In genomic region chr7:107958764-107959526, GRCh38 we compare ENCODE assay signal across 11 cellular contexts. TPM values are rescaled to one million over a fixed set of nuclear protein-coding genes. Genes with fewer than 3 reads are reported as not detected.
DNase-seq lines count a peak whose midpoint lies in the region; ATAC-seq and TF ChIP-seq lines count a peak whose summit lies in the region.
"Had no signal": no experiment of that assay in that cellular context is flagged by ENCODE, and none has a peak within 500 bp of the region (broad histone marks: within the 10 kb centered on the region; RNA-seq: fewer than 3 reads in every experiment).

No MANE protein-coding gene starts in this region.

- H2AK5ac ChIP-seq in IMR-90 (ENCODE audit: low read depth, low read length) = no peak overlapping the region

- H3K79me1 ChIP-seq in IMR-90 (ENCODE audit: low read depth in 1 of 2, low read length in 2 of 2) = peaks cover 0 to 35% of the 10 kb centered on the region in 2 experiments; a peak in 3 of 4 replicates

- H2BK20ac ChIP-seq in IMR-90 (ENCODE audit: low read depth, low read length) = no peak overlapping the region

- H4K91ac ChIP-seq in IMR-90 (ENCODE audit: insufficient read depth, low read depth, low read length) = no peak overlapping the region

- in situ Hi-C loops in IMR-90 (cut with MboI; ENCODE audit: low sequenced_read_pairs) = no loop called here

- TF ChIP-seq POLR2A in IMR-90 (IDR thresholded peaks at IDR 0.05; ENCODE audit: low read depth, low read length) = no peak
- TF ChIP-seq POLR2A in breast epithelium (IDR thresholded peaks at IDR 0.05) = no peak
- TF ChIP-seq POLR2A in erythroblast (IDR thresholded peaks at IDR 0.05; ENCODE audit: low read length) = no peak

- H2BK15ac ChIP-seq in IMR-90 (ENCODE audit: low read depth, low read length) = no peak overlapping the region

- no TSS peak for BruUV-seq in IMR-90 (replicated peaks; lab: Mats Ljungman, UMichigan)

- dilution Hi-C loops in IMR-90 (cut with HindIII; ENCODE audit: low sequenced_read_pairs, unreplicated experiment) = no loop called here

- H3K9ac ChIP-seq in IMR-90 (ENCODE audit: low read depth, low read length) = no peak overlapping the region
- H3K9ac ChIP-seq in smooth muscle cell (ENCODE audit: low read depth) = no peak overlapping the region

- TF ChIP-seq CTCF in IMR-90 (conservative IDR thresholded peaks at IDR 0.05; ENCODE audit: low read depth, low read length) (no peak), breast epithelium (IDR thresholded peaks at IDR 0.05) (no peak), left lung (IDR thresholded peaks at IDR 0.05) (no peak), smooth muscle cell (IDR thresholded peaks at IDR 0.05; ENCODE audit: borderline replicate concordance, insufficient read depth, poor library complexity, severe bottlenecking) (no peak)

- intact Hi-C loops in IMR-90 (cut with micrococcal nuclease) (no loop called here), breast epithelium (cut with DNase I; ENCODE audit: low total_unique reads) (no loop called here), left lung (cut with DNase I) (no loop called here)

- H3K14ac ChIP-seq in IMR-90 (replicated peaks; ENCODE audit: low read depth, low read length) = no peak overlapping the region; the same call in 1 of the 2 replicates

- no peak overlapping the region for H4K5ac ChIP-seq in IMR-90 (ENCODE audit: low read depth, low read length)

- H2AFZ ChIP-seq in IMR-90 (replicated peaks; ENCODE audit: low read length, poor library complexity) (peak overlapping the region; percentile 24), smooth muscle cell (ENCODE audit: low read depth) (no peak overlapping the region)

- H3K4me3 ChIP-seq in IMR-90 (ENCODE audit: insufficient read depth, low read depth, low read length) = no peak overlapping the region
- no peak overlapping the region for H3K4me3 ChIP-seq in breast epithelium
- no peak overlapping the region for H3K4me3 ChIP-seq in left lung
- H3K4me3 ChIP-seq in thymus (ENCODE audit: low read length) = no peak overlapping the region
- no peak overlapping the region for H3K4me3 ChIP-seq in smooth muscle cell

- H4K8ac ChIP-seq in IMR-90 (ENCODE audit: low read depth in 2 of 2, low read length in 2 of 2) = no peak overlapping the region

- H2BK5ac ChIP-seq in IMR-90 (ENCODE audit: low read depth, low read length, poor library complexity, severe bottlenecking) = no peak overlapping the region

- H3F3A ChIP-seq in smooth muscle cell (ENCODE audit: low read depth) = peaks cover 14% of the 10 kb centered on the region

- H3K23ac ChIP-seq in IMR-90 (ENCODE audit: low read depth, low read length) = no peak overlapping the region; the same call in 1 of the 2 replicates

- TF ChIP-seq RAD21 in IMR-90 (IDR thresholded peaks at IDR 0.05; ENCODE audit: low read length) = no peak

- H3K36me3 ChIP-seq in IMR-90 (ENCODE audit: control insufficient read depth, insufficient read depth, low read length) (peaks cover 66% of the 10 kb centered on the region), breast epithelium (no peaks in the 10 kb centered on the region), left lung (peaks cover 0 to 48% of the 10 kb centered on the region in 2 donors), thymus (ENCODE audit: control insufficient read depth, insufficient read depth) (no peaks in the 10 kb centered on the region), smooth muscle cell (ENCODE audit: low read depth) (peaks cover 55% of the 10 kb centered on the region)

- H3K4me2 ChIP-seq in IMR-90 (ENCODE audit: low read depth, low read length) (no peak overlapping the region), smooth muscle cell (no peak overlapping the region)

- no peak overlapping the region for H2BK120ac ChIP-seq in IMR-90 (ENCODE audit: low read depth, low read length)

- POLR2A ChIA-PET in IMR-90 (lab: Charles Lee; ENCODE audit: unreplicated experiment) = interaction anchor here (0.5 kb wide), 1 partner anchor 172 kb away, joined by 3 read pairs; the partner anchor contains the start of gene LAMB4

- H3K79me2 ChIP-seq in smooth muscle cell (ENCODE audit: low read depth) = peaks cover 12% of the 10 kb centered on the region

- H3K4ac ChIP-seq in IMR-90 (ENCODE audit: low read depth, low read length) = peak overlapping the region; percentile 5; the same call in 1 of the 2 replicates

- DNase-seq in IMR-90 = peak; percentile 90
- no peak for DNase-seq in breast epithelium (ENCODE audit: low spot score in 2 of 2)
- no peak for DNase-seq in left lung
- DNase-seq in stimulated activated CD8-positive, alpha-beta memory T cell treated with anti-CD3 and anti-CD28 coated beads, Interleukin-4, amount 100 ng/mL, for 48 hours = no peak
- no peak for DNase-seq in erythroblast (lab: John Stamatoyannopoulos, UW)
- no peak for DNase-seq in smooth muscle cell (lab: John Stamatoyannopoulos, UW; ENCODE audit: unreplicated experiment)
- DNase-seq: activated effector memory CD4-positive, alpha-beta T cell treated with anti-CD3 and anti-CD28 coated beads, Interleukin-2, amount 50 U/mL, for 16 hours; retina; WERI-Rb-1 had no signal

- H3K27ac ChIP-seq in IMR-90 (ENCODE audit: insufficient read depth, low read length) = peak overlapping the region; percentile 10; the same call in 1 of the 2 replicates
- peak overlapping the region; percentile 52 to 78 for H3K27ac ChIP-seq in breast epithelium
- H3K27ac ChIP-seq in left lung = peak overlapping the region in 1 of 2 donors; percentile 62
- H3K27ac ChIP-seq in thymus (ENCODE audit: low read depth) = peak overlapping the region; percentile 66
- no peak overlapping the region for H3K27ac ChIP-seq in smooth muscle cell (ENCODE audit: low read depth)
- H3K27ac ChIP-seq: WERI-Rb-1 had no signal

- H3K9me3 ChIP-seq in IMR-90 (ENCODE audit: control insufficient read depth, insufficient read depth, low read length) (no peaks in the 10 kb centered on the region), breast epithelium (no peaks in the 10 kb centered on the region), left lung (no peaks in the 10 kb centered on the region), thymus (ENCODE audit: control insufficient read depth) (no peaks in the 10 kb centered on the region), smooth muscle cell (replicated peaks; ENCODE audit: low read depth) (no peaks in the 10 kb centered on the region)

- no peak overlapping the region for H3K18ac ChIP-seq in IMR-90 (ENCODE audit: low read depth, low read length)

- peaks cover 15% of the 10 kb centered on the region for H3K9me1 ChIP-seq in IMR-90 (ENCODE audit: insufficient read depth, low read length)

- H3K56ac ChIP-seq in IMR-90 (ENCODE audit: extremely low read depth, insufficient read depth, low read length) = no peak overlapping the region

- CTCF ChIA-PET in IMR-90 (lab: Yijun Ruan, JAX) = interaction anchor here (1.1 kb wide), 1 partner anchor 187 kb away, joined by 3 read pairs; no protein-coding TSS in a partner anchor

- H2AK9ac ChIP-seq in IMR-90 (replicated peaks; ENCODE audit: low read depth, low read length, poor library complexity) = peak overlapping the region; percentile 31

- ATAC-seq in IMR-90 (ENCODE audit: low read depth) (peak; percentile 86), left lung (peak; percentile 80), GM21381 (IDR thresholded peaks at IDR 0.05; ENCODE audit: unreplicated experiment) (no peak)

- no peaks in the 10 kb centered on the region for H3K27me3 ChIP-seq in IMR-90 (ENCODE audit: control insufficient read depth, insufficient read depth, low read length)
- no peaks in the 10 kb centered on the region for H3K27me3 ChIP-seq in breast epithelium
- no peaks in the 10 kb centered on the region for H3K27me3 ChIP-seq in left lung
- H3K27me3 ChIP-seq in thymus (ENCODE audit: control insufficient read depth, insufficient read depth) = no peaks in the 10 kb centered on the region
- H3K27me3 ChIP-seq in smooth muscle cell (ENCODE audit: low read depth) = no peaks in the 10 kb centered on the region

- WGBS in IMR-90 (ENCODE audit: extremely low coverage in 2 of 2, insufficient read length in 1 of 2), 2 experiments = 61% methylated on average over 7 of the region's 14 CpGs; no CpG with 5 or more reads in 1 of the 2 experiments
- WGBS in thymus = 90% methylated on average over 14 of the region's 14 CpGs
- WGBS in smooth muscle cell (ENCODE audit: low lambda C conversion rate) = 60% methylated on average over 14 of the region's 14 CpGs

- H3K4me1 ChIP-seq in IMR-90 (ENCODE audit: control insufficient read depth, insufficient read depth, low read length) (peaks cover 7% of the 10 kb centered on the region), breast epithelium (no peaks in the 10 kb centered on the region), left lung (peaks cover 0 to 3% of the 10 kb centered on the region in 2 donors), thymus (ENCODE audit: control insufficient read depth, insufficient read depth, low read length) (no peaks in the 10 kb centered on the region), smooth muscle cell (ENCODE audit: low read depth) (no peaks in the 10 kb centered on the region)

- peaks cover 20% of the 10 kb centered on the region for H4K20me1 ChIP-seq in IMR-90 (ENCODE audit: insufficient read depth, low read length)
- peaks cover 38% of the 10 kb centered on the region for H4K20me1 ChIP-seq in smooth muscle cell (ENCODE audit: low read depth)

TF ChIP-seq in IMR-90, 13 proteins besides CTCF, POLR2A, EP300 and RAD21:
- TF ChIP-seq MAFK (IDR thresholded peaks at IDR 0.05; ENCODE audit: low read depth, low read length) = peak; percentile 97
- no peak for TF ChIP-seq NFE2L2 (IDR thresholded peaks at IDR 0.05; ENCODE audit: low read depth, low read length)
- peak; percentile 91 for TF ChIP-seq CEBPB (IDR thresholded peaks at IDR 0.05; ENCODE audit: low read depth, low read length)
- peak; percentile 14; the same call in 1 of the 2 replicates for TF ChIP-seq FOS (IDR thresholded peaks at IDR 0.05; ENCODE audit: low read depth, low read length)
- no peak for TF ChIP-seq MXI1 (IDR thresholded peaks at IDR 0.05; ENCODE audit: borderline replicate concordance, low read depth, low read length)

RNA-seq across cellular contexts. Expression of gene LAMB1, which starts 44.0 kb away (rescaled TPM):
- total RNA-seq in IMR-90 (2012; rRNA removed) (117 TPM in 2 replicates), breast epithelium (100 to 1,000 TPM; 115 to 324 (median 300) TPM), left lung (100 to 1,000 TPM; 175 to 187 TPM), smooth muscle cell (244 and 306 TPM in 2 replicates)
- polyA plus RNA-seq in IMR-90 (2012; rRNA removed) (97.5 and 114 TPM in 2 replicates), thymus (251 TPM), smooth muscle cell (191 and 246 TPM in 2 replicates)
- polyA plus RNA-seq in IMR-90 (2012; cell fraction: cytosol; rRNA removed) = 83.3 and 90.8 TPM in 2 replicates
- polyA plus RNA-seq in IMR-90 (2012; cell fraction: nucleus; rRNA removed; ENCODE audit: low replicate concordance) = 304 and 403 TPM in 2 replicates
